Comparison of ENCODE assay signal across 13 cellular contexts in genomic region chr10:71512794-71513379, GRCh38.
DNase-seq lines count a peak whose midpoint lies in the region; ATAC-seq and TF ChIP-seq lines count a peak whose summit lies in the region.
"Had no signal": no experiment of that assay in that cellular context is flagged by ENCODE, and none has a peak within 500 bp of the region (broad histone marks: within the 10 kb centered on the region; RNA-seq: fewer than 3 reads in every experiment).

No MANE protein-coding gene starts in this region.

- ATAC-seq in Right ventricle myocardium superior (ENCODE audit: poor library complexity) (peak; percentile 22), heart left ventricle (no peak), left lobe of liver (no peak)
- ATAC-seq in activated CD4-positive, CD25-positive, alpha-beta regulatory T cell treated with anti-CD3 and anti-CD28 coated beads, Interleukin-2, amount 50 U/mL, for 24 hours, result no peak

- peaks cover 10% of the 10 kb centered on the region for H3K9me3 Mint-ChIP-seq in glutamatergic neuron (ENCODE audit: unreplicated experiment)
- H3K9me3 Mint-ChIP-seq in type B pancreatic cell, result no peaks in the 10 kb centered on the region

- no peak overlapping the region for H3K4me3 Mint-ChIP-seq in glutamatergic neuron (ENCODE audit: unreplicated experiment)
- no peak overlapping the region for H3K4me3 Mint-ChIP-seq in type B pancreatic cell

- H3K4me3 ChIP-seq in heart left ventricle, result no peak overlapping the region
- H3K4me3 ChIP-seq: skin epidermis, transverse colon had no signal

- H3K27ac ChIP-seq in heart left ventricle, result no peak overlapping the region
- H3K27ac ChIP-seq: skin epidermis, transverse colon had no signal

- no peak for TF ChIP-seq CTCF in heart left ventricle (IDR thresholded peaks at IDR 0.05)
- no peak for TF ChIP-seq CTCF in glutamatergic neuron (IDR thresholded peaks at IDR 0.05; ENCODE audit: partially characterized antibody, unreplicated experiment)
- no peak for TF ChIP-seq CTCF in type B pancreatic cell (conservative IDR thresholded peaks at IDR 0.05)

- peaks cover 20% of the 10 kb centered on the region for H3K4me1 Mint-ChIP-seq in glutamatergic neuron (ENCODE audit: low read depth, unreplicated experiment)
- H3K4me1 Mint-ChIP-seq in type B pancreatic cell (ENCODE audit: unreplicated experiment), result peaks cover 12% of the 10 kb centered on the region

- H3K36me3 Mint-ChIP-seq in glutamatergic neuron (ENCODE audit: unreplicated experiment), result no peaks in the 10 kb centered on the region
- no peaks in the 10 kb centered on the region for H3K36me3 Mint-ChIP-seq in type B pancreatic cell

- peaks cover 11% of the 10 kb centered on the region for H3K27me3 Mint-ChIP-seq in glutamatergic neuron (ENCODE audit: unreplicated experiment)
- peaks cover 4% of the 10 kb centered on the region for H3K27me3 Mint-ChIP-seq in type B pancreatic cell

- H3K27ac Mint-ChIP-seq in glutamatergic neuron (ENCODE audit: unreplicated experiment) (no peak overlapping the region), type B pancreatic cell (peak overlapping the region; percentile 70)

- intact Hi-C loops in Right ventricle myocardium superior (cut with DNase I), result no loop called here
- intact Hi-C loops in heart left ventricle (cut with DNase I), result no loop called here

- DNase-seq in Right ventricle myocardium superior (no peak), heart left ventricle (no peak), NCI-H748 treated with DMSO at 0.1 percent for 48 hours (lab: John Stamatoyannopoulos, UW) (peak; percentile 7), glutamatergic neuron (peak; percentile 7), type B pancreatic cell (ENCODE audit: extremely low spot score, unreplicated experiment) (no peak), AG08396 (ENCODE audit: low spot score) (no peak), left lobe of liver (ENCODE audit: low spot score) (no peak)
- DNase-seq: ACHN, DND-41, NCI-H524 treated with DMSO at 0.1 percent for 48 hours, transverse colon had no signal

- WGBS in heart left ventricle, 4 donors, result 43 to 57% (median 46%) methylated on average over 1 to 4 of the region's 4 CpGs

- H3K9me3 ChIP-seq in heart left ventricle, result no peaks in the 10 kb centered on the region
- H3K9me3 ChIP-seq: transverse colon had no signal

- H3K36me3 ChIP-seq in heart left ventricle, result no peaks in the 10 kb centered on the region
- H3K36me3 ChIP-seq: transverse colon had no signal

- H3K27me3 ChIP-seq in heart left ventricle, result no peaks in the 10 kb centered on the region
- H3K27me3 ChIP-seq: transverse colon had no signal

- TF ChIP-seq POLR2A in heart left ventricle (IDR thresholded peaks at IDR 0.05), result no peak

- H3K4me1 ChIP-seq in heart left ventricle, result peaks cover 0 to 7% (median 0%) of the 10 kb centered on the region in 12 donors
- H3K4me1 ChIP-seq: transverse colon had no signal

Comparison
In these comparisons a context has a peak if more than half of its experiments do, and no peak if none do; other contexts are left out.
1. DNase-seq: peak in NCI-H748 treated with DMSO at 0.1 percent for 48 hours (single experiment) and glutamatergic neuron (single experiment); none in Right ventricle myocardium superior (single experiment), heart left ventricle (0 of 5), type B pancreatic cell (single experiment), AG08396 (single experiment) and left lobe of liver (single experiment).